Comparison of ENCODE assay signal across 8 cellular contexts in genomic region chr4:177229331-177229730, GRCh38.
DNase-seq lines count a peak whose midpoint lies in the region; ATAC-seq lines count a peak whose summit lies in the region.

No MANE protein-coding gene starts in this region.

- no peaks in the 10 kb centered on the region for H3K9me3 Mint-ChIP-seq in activated CD8-positive, alpha-beta T cell treated with anti-CD3 and anti-CD28 coated beads, Interleukin-2, amount 10 ng/mL, durations not matched to agents 7 days and 5 days (ENCODE audit: insufficient read depth)

- H3K27me3 Mint-ChIP-seq in activated CD8-positive, alpha-beta T cell treated with anti-CD3 and anti-CD28 coated beads, Interleukin-2, amount 10 ng/mL, durations not matched to agents 7 days and 5 days (ENCODE audit: low read depth): no peaks in the 10 kb centered on the region

- POLR2A ChIA-PET in activated CD8-positive, alpha-beta T cell treated with anti-CD3 and anti-CD28 coated beads, Interleukin-2, amount 10 ng/mL, durations not matched to agents 7 days and 5 days (lab: Charles Lee): interaction anchor here (0.7 kb wide), 1 partner anchor 213 kb away, joined by 3 read pairs; no protein-coding TSS in a partner anchor

- peak overlapping the region; percentile 55 for H3K27ac Mint-ChIP-seq in activated CD8-positive, alpha-beta T cell treated with anti-CD3 and anti-CD28 coated beads, Interleukin-2, amount 10 ng/mL, durations not matched to agents 7 days and 5 days

- ATAC-seq in activated CD8-positive, alpha-beta T cell treated with anti-CD3 and anti-CD28 coated beads, Interleukin-2, amount 10 ng/mL, durations not matched to agents 7 days and 5 days: peak; percentile 39
- ATAC-seq in GM18909 (IDR thresholded peaks at IDR 0.05; ENCODE audit: poor library complexity, unreplicated experiment): no peak

- no peaks in the 10 kb centered on the region for H3K36me3 Mint-ChIP-seq in activated CD8-positive, alpha-beta T cell treated with anti-CD3 and anti-CD28 coated beads, Interleukin-2, amount 10 ng/mL, durations not matched to agents 7 days and 5 days (ENCODE audit: low read depth)

- CTCF ChIA-PET in activated CD8-positive, alpha-beta T cell treated with anti-CD3 and anti-CD28 coated beads, Interleukin-2, amount 10 ng/mL, durations not matched to agents 7 days and 5 days (lab: Charles Lee): no interaction called here

- peaks cover 14% of the 10 kb centered on the region for H3K4me1 Mint-ChIP-seq in activated CD8-positive, alpha-beta T cell treated with anti-CD3 and anti-CD28 coated beads, Interleukin-2, amount 10 ng/mL, durations not matched to agents 7 days and 5 days (ENCODE audit: low read depth)

- DNase-seq in A172 (ENCODE audit: low spot score) (peak; percentile 26), H4 (ENCODE audit: low spot score) (peak; percentile 11), kidney tubule cell (ENCODE audit: low spot score) (peak; percentile 49), NCI-H2171 (lab: John Stamatoyannopoulos, UW) (no peak)
- no peak for DNase-seq in activated CD8-positive, alpha-beta T cell treated with anti-CD3 and anti-CD28 coated beads, Interleukin-2, amount 10 ng/mL, durations not matched to agents 7 days and 5 days
- DNase-seq in stimulated activated CD4-positive, alpha-beta T cell treated with anti-CD3 and anti-CD28 coated beads, Interleukin-2, amount 100 ng/mL, for 24 hours: no peak
- no peak for DNase-seq in NK-92 treated with Interleukin-12 subunit alpha and Interleukin-12 subunit beta, amount 100 ng/mL, for 24 hours (lab: John Stamatoyannopoulos, UW)

- H3K4me3 Mint-ChIP-seq in activated CD8-positive, alpha-beta T cell treated with anti-CD3 and anti-CD28 coated beads, Interleukin-2, amount 10 ng/mL, durations not matched to agents 7 days and 5 days: peak overlapping the region; percentile 49

Comparison
In these comparisons a context has a peak if more than half of its experiments do, and no peak if none do; other contexts are left out.
1. DNase-seq: peak in A172 (single experiment), H4 (single experiment) and kidney tubule cell (single experiment); none in activated CD8-positive, alpha-beta T cell treated with anti-CD3 and anti-CD28 coated beads, Interleukin-2, amount 10 ng/mL, durations not matched to agents 7 days and 5 days (single experiment), stimulated activated CD4-positive, alpha-beta T cell treated with anti-CD3 and anti-CD28 coated beads, Interleukin-2, amount 100 ng/mL, for 24 hours (0 of 2), NK-92 treated with Interleukin-12 subunit alpha and Interleukin-12 subunit beta, amount 100 ng/mL, for 24 hours (single experiment) and NCI-H2171 (single experiment).